Comparison of ENCODE assay signal across 24 cellular contexts in the genomic region with DNA sequence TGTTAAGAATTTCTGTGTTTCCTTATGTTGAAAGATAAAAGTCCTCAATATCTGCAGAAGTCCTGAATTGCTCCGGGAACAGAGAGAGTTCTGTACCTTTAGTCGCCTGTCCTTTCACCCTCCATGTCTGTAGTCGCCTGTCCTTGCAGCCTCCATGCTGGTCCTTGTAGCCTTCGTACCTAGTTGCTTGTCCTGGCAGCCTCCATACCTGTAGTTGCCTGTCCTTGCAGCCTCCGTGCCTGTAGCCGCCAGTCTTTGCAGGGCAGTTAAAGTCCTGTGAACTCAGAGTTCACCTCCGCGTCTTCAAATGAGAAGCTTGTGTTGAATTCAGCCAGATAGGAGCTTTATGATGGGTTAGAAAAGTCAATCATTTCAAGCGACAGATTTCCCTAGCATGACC. TPM values are rescaled to one million over a fixed set of nuclear protein-coding genes. Genes with fewer than 3 reads are reported as not detected.
"Had no signal": no experiment of that assay in that cellular context is flagged by ENCODE, and none has a peak within 500 bp of the region (broad histone marks: within the 10 kb centered on the region; RNA-seq: fewer than 3 reads in every experiment).

No MANE protein-coding gene starts in this region.

- H3K27me3 Mint-ChIP-seq: dendritic cell treated with granulocyte-macrophage colony-stimulating factor and Interleukin-4, amounts not matched to agents 40 ng/mL and 50 ng/mL, for 4 days had no signal

- H3K4me3 Mint-ChIP-seq: dendritic cell treated with granulocyte-macrophage colony-stimulating factor and Interleukin-4, amounts not matched to agents 40 ng/mL and 50 ng/mL, for 4 days; memory B cell; mesothelial cell of epicardium; natural killer cell treated with Interleukin-12 subunit alpha and Interleukin-12 subunit beta and Interleukin-15 and Interleukin-18, amount 100 ng/mL, for 72 hours; neural progenitor cell had no signal

- H3K36me3 ChIP-seq: esophagus squamous epithelium, gastroesophageal sphincter, lower lobe of right lung, neural progenitor cell, prostate gland, stomach had no signal

- H3K9me3 ChIP-seq: esophagus squamous epithelium, gastroesophageal sphincter, left lung, lower lobe of right lung, prostate gland, stomach had no signal

- H3K4me3 ChIP-seq: esophagus squamous epithelium, gastroesophageal sphincter, left lung, lower lobe of right lung, neural progenitor cell, prostate gland, skin epidermis, stomach had no signal

- DNase-seq: esophagus squamous epithelium; foreskin fibroblast; glutamatergic neuron; left lung; lower lobe of right lung; occipital lobe; stimulated activated CD4-positive, alpha-beta T cell treated with anti-CD3 and anti-CD28 coated beads, Interleukin-12 subunit alpha, Interleukin-12 subunit beta, amount 100 ng/mL, for 4 hours; stimulated activated naive CD4-positive, alpha-beta T cell; stomach; substantia nigra; trophoblast cell had no signal

- H3K36me3 Mint-ChIP-seq: mesothelial cell of epicardium, neural progenitor cell had no signal

- H3K27ac Mint-ChIP-seq: memory B cell, mesothelial cell of epicardium, neural progenitor cell had no signal

- H3K9me3 Mint-ChIP-seq: dendritic cell treated with granulocyte-macrophage colony-stimulating factor and Interleukin-4, amounts not matched to agents 40 ng/mL and 50 ng/mL, for 4 days; memory B cell; mesothelial cell of epicardium; natural killer cell treated with Interleukin-12 subunit alpha and Interleukin-12 subunit beta and Interleukin-15 and Interleukin-18, amount 100 ng/mL, for 72 hours had no signal

- ATAC-seq: gastroesophageal sphincter; left lung; lower lobe of right lung; natural killer cell treated with Interleukin-12 subunit alpha and Interleukin-12 subunit beta and Interleukin-15 and Interleukin-18, amount 100 ng/mL, for 72 hours; sciatic nerve had no signal

- H3K4me1 ChIP-seq: left lung, lower lobe of right lung, neural progenitor cell, prostate gland had no signal

- H3K27ac ChIP-seq: esophagus squamous epithelium, gastroesophageal sphincter, left lung, lower lobe of right lung, neural progenitor cell, parathyroid adenoma, prostate gland, skin epidermis, stomach had no signal

- H3K4me1 Mint-ChIP-seq: mesothelial cell of epicardium, neural progenitor cell had no signal

RNA-seq across cellular contexts. Expression of gene ITGAX, which starts 19.5 kb away (rescaled TPM):
- total RNA-seq: mesothelial cell of epicardium had no signal

RNA-seq across cellular contexts. Expression of gene ITGAD, which starts 57.7 kb away (rescaled TPM):
- total RNA-seq: epithelial cell of proximal tubule, mesothelial cell of epicardium, myocyte, occipital lobe, prostate gland, renal cortical epithelial cell had no signal
